In the genomic region with DNA sequence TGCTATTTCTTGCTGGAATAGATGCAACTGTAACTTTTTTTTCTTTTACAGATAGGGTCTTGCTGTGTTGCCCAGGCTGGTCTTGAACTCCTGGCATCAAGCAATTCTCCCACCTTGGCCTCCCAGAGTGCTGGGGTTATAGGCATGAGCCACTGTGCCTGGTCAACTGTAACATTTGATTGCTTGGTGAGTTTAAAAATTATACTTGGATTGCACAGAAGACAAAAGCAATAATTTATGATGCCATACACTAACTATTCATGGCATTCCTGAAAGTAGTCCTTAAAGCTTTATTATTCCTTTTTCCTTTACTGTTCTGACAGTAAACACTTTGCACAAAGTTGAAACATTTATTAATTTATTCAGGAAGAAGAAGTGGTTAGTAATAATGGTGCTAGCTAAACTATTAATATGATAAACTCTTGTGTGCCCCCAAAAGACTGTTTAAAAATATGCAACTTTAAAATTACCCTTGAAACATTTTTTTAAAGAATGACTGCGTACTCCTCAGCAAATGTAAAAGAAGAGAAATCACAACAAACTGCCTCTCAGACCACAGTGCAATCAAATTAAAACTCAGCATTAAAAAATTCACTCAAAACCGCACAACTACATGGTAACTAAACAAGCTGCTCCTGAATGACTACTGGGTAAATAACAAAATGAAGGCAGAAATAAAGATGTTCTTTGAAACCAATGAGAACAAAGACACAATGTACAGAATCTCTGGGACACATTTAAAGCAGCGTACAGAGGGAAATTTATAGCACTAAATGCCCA, we compare ENCODE assay signal across 20 cellular contexts. TPM values are rescaled to one million over a fixed set of nuclear protein-coding genes. Genes with fewer than 3 reads are reported as not detected.
DNase-seq lines count a peak whose midpoint lies in the region; ATAC-seq and TF ChIP-seq lines count a peak whose summit lies in the region.
"Had no signal": no experiment of that assay in that cellular context is flagged by ENCODE, and none has a peak within 500 bp of the region (broad histone marks: within the 10 kb centered on the region; RNA-seq: fewer than 3 reads in every experiment).

No MANE protein-coding gene starts in this region.

- peaks cover 2% of the 10 kb centered on the region for H3K27me3 Mint-ChIP-seq in neural progenitor cell (ENCODE audit: insufficient read depth, low read depth)
- peaks cover 8% of the 10 kb centered on the region for H3K27me3 Mint-ChIP-seq in activated CD4-positive, alpha-beta T cell treated with anti-CD3 and anti-CD28 coated beads for 36 hours

- no peaks in the 10 kb centered on the region for H3K79me2 ChIP-seq in neural progenitor cell (ENCODE audit: low read depth)

- no peaks in the 10 kb centered on the region for H3K27me3 ChIP-seq in adipocyte (replicated peaks; ENCODE audit: control insufficient read depth, insufficient read depth, low read length)
- H3K27me3 ChIP-seq in neural progenitor cell, result no peaks in the 10 kb centered on the region

- H3K27ac Mint-ChIP-seq in neural progenitor cell, result no peak overlapping the region
- no peak overlapping the region for H3K27ac Mint-ChIP-seq in activated CD4-positive, alpha-beta T cell treated with anti-CD3 and anti-CD28 coated beads for 36 hours

- H3K9me3 ChIP-seq in adipocyte (ENCODE audit: control insufficient read depth, low read length), result no peaks in the 10 kb centered on the region
- no peaks in the 10 kb centered on the region for H3K9me3 ChIP-seq in neural progenitor cell (ENCODE audit: low read depth)
- H3K9me3 ChIP-seq: SJCRH30 had no signal

- H3K9me3 Mint-ChIP-seq in neural progenitor cell, result peaks cover 4% of the 10 kb centered on the region
- peaks cover 5% of the 10 kb centered on the region for H3K9me3 Mint-ChIP-seq in activated CD4-positive, alpha-beta T cell treated with anti-CD3 and anti-CD28 coated beads for 36 hours (ENCODE audit: low read depth)

- H3K4me1 ChIP-seq in adipocyte (ENCODE audit: control insufficient read depth, insufficient read depth, low read length), result no peaks in the 10 kb centered on the region
- no peaks in the 10 kb centered on the region for H3K4me1 ChIP-seq in neural progenitor cell
- H3K4me1 ChIP-seq: SJCRH30 had no signal

- H3K4me3 ChIP-seq in adipocyte (ENCODE audit: low read length) (no peak overlapping the region), neural progenitor cell (no peak overlapping the region)
- H3K4me3 ChIP-seq: K562, SJCRH30 had no signal

- H3K36me3 Mint-ChIP-seq in neural progenitor cell, result no peaks in the 10 kb centered on the region
- no peaks in the 10 kb centered on the region for H3K36me3 Mint-ChIP-seq in activated CD4-positive, alpha-beta T cell treated with anti-CD3 and anti-CD28 coated beads for 36 hours (ENCODE audit: low read depth)

- H3K36me3 ChIP-seq in adipocyte (ENCODE audit: control insufficient read depth, insufficient read depth, low read length, severe bottlenecking) (no peaks in the 10 kb centered on the region), neural progenitor cell (no peaks in the 10 kb centered on the region)
- H3K36me3 ChIP-seq: SJCRH30 had no signal

- H3K4me3 Mint-ChIP-seq in neural progenitor cell, result no peak overlapping the region
- H3K4me3 Mint-ChIP-seq in activated CD4-positive, alpha-beta T cell treated with anti-CD3 and anti-CD28 coated beads for 36 hours, result no peak overlapping the region

- POLR2A ChIA-PET in activated CD4-positive, alpha-beta T cell treated with anti-CD3 and anti-CD28 coated beads for 36 hours (lab: Charles Lee), result no interaction called here

- TF ChIP-seq CTCF in neural progenitor cell (IDR thresholded peaks at IDR 0.05), result no peak

- no peaks in the 10 kb centered on the region for H3F3A ChIP-seq in neural progenitor cell (ENCODE audit: low read depth)

- DNase-seq in H4 (ENCODE audit: low spot score), result peak; percentile 49
- peak; percentile 86 for DNase-seq in M059J (ENCODE audit: low read depth)
- DNase-seq in adipocyte (ENCODE audit: low read depth), result peak; percentile 7
- no peak for DNase-seq in neural progenitor cell (ENCODE audit: low spot score)
- DNase-seq in activated CD4-positive, alpha-beta T cell treated with anti-CD3 and anti-CD28 coated beads for 36 hours, result no peak
- no peak for DNase-seq in central memory CD4-positive, alpha-beta T cell
- no peak for DNase-seq in NCI-H2196 (lab: John Stamatoyannopoulos, UW; ENCODE audit: unreplicated experiment)
- DNase-seq: AML-193, DMS 273 treated with DMSO at 0.1 percent for 48 hours, DND-41, HCEC 1CT, NCI-H1105, NCI-H1694, NCI-H2081 treated with DMSO at 0.1 percent for 48 hours, NCI-H510A treated with DMSO at 0.1 percent for 48 hours, NCI-H82, OCI-M1, SJCRH30 had no signal

- CTCF ChIA-PET in activated CD4-positive, alpha-beta T cell treated with anti-CD3 and anti-CD28 coated beads for 36 hours (lab: Charles Lee), result no interaction called here

- intact Hi-C loops in activated CD4-positive, alpha-beta T cell treated with anti-CD3 and anti-CD28 coated beads for 36 hours (cut with DNase I, micrococcal nuclease), result no loop called here

- peak overlapping the region; percentile 37 for H2AFZ ChIP-seq in neural progenitor cell (replicated peaks)

- no peaks in the 10 kb centered on the region for H3K4me1 Mint-ChIP-seq in neural progenitor cell
- no peaks in the 10 kb centered on the region for H3K4me1 Mint-ChIP-seq in activated CD4-positive, alpha-beta T cell treated with anti-CD3 and anti-CD28 coated beads for 36 hours

- H3K27ac ChIP-seq in neural progenitor cell, result no peak overlapping the region
- H3K27ac ChIP-seq: C4-2B, SJCRH30 had no signal

- H3K9ac ChIP-seq in adipocyte (ENCODE audit: low read length) (no peak overlapping the region), neural progenitor cell (no peak overlapping the region)

- H4K20me1 ChIP-seq in neural progenitor cell (ENCODE audit: low read depth), result no peaks in the 10 kb centered on the region

- H3K4me2 ChIP-seq in neural progenitor cell, result no peak overlapping the region

- ATAC-seq in activated CD4-positive, alpha-beta T cell treated with anti-CD3 and anti-CD28 coated beads for 36 hours, result no peak
- ATAC-seq: K562 had no signal

RNA-seq across cellular contexts. Expression of a gene that starts 8.3 kb away (rescaled TPM):
- 0.02 and 0.14 TPM in 2 replicates for total RNA-seq in H4 (2014; rRNA removed; shearing (Covaris generic))
- total RNA-seq in M059J (2014; rRNA removed; shearing (Covaris generic)), result 1.6 and 3.4 TPM in 2 replicates
- total RNA-seq in neural progenitor cell (ENCODE audit: low replicate concordance), result 0.06 TPM in 1 of 2 replicates, not detected in the other
- total RNA-seq in activated CD4-positive, alpha-beta T cell treated with anti-CD3 and anti-CD28 coated beads for 36 hours, result not detected

Comparison
In these comparisons a context has a peak if more than half of its experiments do, and no peak if none do; other contexts are left out.
1. DNase-seq: peak in H4 (single experiment), M059J (single experiment) and adipocyte (single experiment); none in neural progenitor cell (single experiment), activated CD4-positive, alpha-beta T cell treated with anti-CD3 and anti-CD28 coated beads for 36 hours (single experiment), central memory CD4-positive, alpha-beta T cell (single experiment) and NCI-H2196 (single experiment).